15 cellular contexts compared by ENCODE assay signal in genomic region chr15:57923750-57924149, GRCh38.
DNase-seq lines count a peak whose midpoint lies in the region; ATAC-seq and TF ChIP-seq lines count a peak whose summit lies in the region.
"Had no signal": no experiment of that assay in that cellular context is flagged by ENCODE, and none has a peak within 500 bp of the region (broad histone marks: within the 10 kb centered on the region; RNA-seq: fewer than 3 reads in every experiment).

No MANE protein-coding gene starts in this region.

- H3K4me1 ChIP-seq in thoracic aorta (ENCODE audit: control insufficient read depth in 1 of 2, low read depth in 2 of 2), result peaks cover 18 to 24% of the 10 kb centered on the region in 2 donors

- H3K36me3 ChIP-seq in thoracic aorta, result no peaks in the 10 kb centered on the region

- peak overlapping the region; percentile 45 to 90 (median 79) for H3K27ac Mint-ChIP-seq in nephron
- H3K27ac Mint-ChIP-seq: activated CD8-positive, alpha-beta T cell treated with anti-CD3 and anti-CD28 coated beads for 36 hours; activated T-helper 1 cell treated with anti-CD3 and anti-CD28 coated beads, Interleukin-12 subunit alpha, Interleukin-12 subunit beta, Interleukin-2, Interleukin-4 antibody, amounts not matched to agents 30 ng/mL and 10 ng/mL and 1 ng/mL, durations not matched to agents 14 hours and 24 hours and 36 hours; natural killer cell treated with Interleukin-12 subunit alpha and Interleukin-12 subunit beta and Interleukin-15 and Interleukin-18, amount 100 ng/mL, for 72 hours had no signal

- no peaks in the 10 kb centered on the region for H3K36me3 Mint-ChIP-seq in nephron (ENCODE audit: low read depth)
- H3K36me3 Mint-ChIP-seq: natural killer cell treated with Interleukin-12 subunit alpha and Interleukin-12 subunit beta and Interleukin-15 and Interleukin-18, amount 100 ng/mL, for 72 hours had no signal

- peak; percentile 25 to 50 for DNase-seq in foreskin fibroblast
- DNase-seq in thoracic aorta (ENCODE audit: low spot score), result no peak
- no peak for DNase-seq in NCI-H1436 treated with DMSO at 0.1 percent for 48 hours (lab: John Stamatoyannopoulos, UW)
- no peak for DNase-seq in posterior cingulate gyrus
- DNase-seq: activated CD8-positive, alpha-beta T cell treated with anti-CD3 and anti-CD28 coated beads for 36 hours; AML-193; NCI-H2081 treated with DMSO at 0.1 percent for 48 hours; NCI-H774 had no signal

- H3K4me1 Mint-ChIP-seq in nephron, result peaks cover 32% of the 10 kb centered on the region

- H3K27me3 Mint-ChIP-seq in nephron (ENCODE audit: low read depth), result peaks cover 9% of the 10 kb centered on the region

- no peaks in the 10 kb centered on the region for H3K9me3 ChIP-seq in thoracic aorta

- H3K27me3 ChIP-seq in thoracic aorta (replicated peaks; ENCODE audit: insufficient read depth), result no peaks in the 10 kb centered on the region
- H3K27me3 ChIP-seq: hepatocyte had no signal

- H3K27ac ChIP-seq in VCaP (peak overlapping the region; percentile 69), thoracic aorta (peak overlapping the region; percentile 51 to 55)
- H3K27ac ChIP-seq: hepatocyte had no signal

- peaks cover 4% of the 10 kb centered on the region for H3K9me3 Mint-ChIP-seq in nephron
- H3K9me3 Mint-ChIP-seq: activated CD8-positive, alpha-beta T cell treated with anti-CD3 and anti-CD28 coated beads for 36 hours; activated T-helper 1 cell treated with anti-CD3 and anti-CD28 coated beads, Interleukin-12 subunit alpha, Interleukin-12 subunit beta, Interleukin-2, Interleukin-4 antibody, amounts not matched to agents 30 ng/mL and 10 ng/mL and 1 ng/mL, durations not matched to agents 14 hours and 24 hours and 36 hours; natural killer cell treated with Interleukin-12 subunit alpha and Interleukin-12 subunit beta and Interleukin-15 and Interleukin-18, amount 100 ng/mL, for 72 hours had no signal

- TF ChIP-seq CTCF in VCaP (conservative IDR thresholded peaks at IDR 0.05) (no peak), foreskin fibroblast (IDR thresholded peaks at IDR 0.05; ENCODE audit: low read depth, low read length) (no peak), nephron (IDR thresholded peaks at IDR 0.05; ENCODE audit: unreplicated experiment in 3 of 3) (no peak), thoracic aorta (IDR thresholded peaks at IDR 0.05) (no peak)

- intact Hi-C loops in posterior cingulate gyrus (cut with DNase I), result no loop called here

- H3K4me3 ChIP-seq in foreskin fibroblast (ENCODE audit: low read depth in 1 of 2, low read length in 2 of 2) (no peak overlapping the region), thoracic aorta (peak overlapping the region; percentile 28)
- H3K4me3 ChIP-seq: hepatocyte had no signal

- ATAC-seq in thoracic aorta (ENCODE audit: insufficient number of reproducible peaks, low FRiP score, low read depth) (peak; percentile 40), HG02885 (IDR thresholded peaks at IDR 0.05; ENCODE audit: poor library complexity, unreplicated experiment) (no peak), GM21737 (IDR thresholded peaks at IDR 0.05; ENCODE audit: unreplicated experiment) (no peak)
- ATAC-seq: activated CD8-positive, alpha-beta T cell treated with anti-CD3 and anti-CD28 coated beads for 36 hours; natural killer cell treated with Interleukin-12 subunit alpha and Interleukin-12 subunit beta and Interleukin-15 and Interleukin-18, amount 100 ng/mL, for 72 hours had no signal

- H3K4me3 Mint-ChIP-seq in nephron, result no peak overlapping the region
- H3K4me3 Mint-ChIP-seq: activated CD8-positive, alpha-beta T cell treated with anti-CD3 and anti-CD28 coated beads for 36 hours; activated T-helper 1 cell treated with anti-CD3 and anti-CD28 coated beads, Interleukin-12 subunit alpha, Interleukin-12 subunit beta, Interleukin-2, Interleukin-4 antibody, amounts not matched to agents 30 ng/mL and 10 ng/mL and 1 ng/mL, durations not matched to agents 14 hours and 24 hours and 36 hours; natural killer cell treated with Interleukin-12 subunit alpha and Interleukin-12 subunit beta and Interleukin-15 and Interleukin-18, amount 100 ng/mL, for 72 hours had no signal

Comparison
In these comparisons a context has a peak if more than half of its experiments do, and no peak if none do; other contexts are left out.
1. DNase-seq: peak in foreskin fibroblast (2 of 2); none in thoracic aorta (single experiment), NCI-H1436 treated with DMSO at 0.1 percent for 48 hours (single experiment) and posterior cingulate gyrus (0 of 10).